ENCODE assay signal across 21 cellular contexts in genomic region chr2:47872941-47873340, GRCh38.
"Had no signal": no experiment of that assay in that cellular context is flagged by ENCODE, and none has a peak within 500 bp of the region (broad histone marks: within the 10 kb centered on the region; RNA-seq: fewer than 3 reads in every experiment).

No MANE protein-coding gene starts in this region.

- H3K27me3 ChIP-seq: breast epithelium, neutrophil, ovary, right atrium auricular region, spleen, tibial artery had no signal

- H3K36me3 Mint-ChIP-seq: natural killer cell treated with Interleukin-12 subunit alpha and Interleukin-12 subunit beta and Interleukin-15 and Interleukin-18, amount 100 ng/mL, for 72 hours had no signal

- H3K4me3 ChIP-seq: breast epithelium, lower lobe of right lung, ovary, prostate gland, right atrium auricular region, spleen, tibial artery had no signal

- DNase-seq: activated CD4-positive, alpha-beta T cell treated with anti-CD3 and anti-CD28 coated beads for 1 hour; activated CD4-positive, alpha-beta T cell treated with anti-CD3 and anti-CD28 coated beads, Interleukin-2, amount 50 U/mL, for 1 hour; activated CD8-positive, alpha-beta T cell treated with anti-CD3 and anti-CD28 coated beads, Interleukin-2, amount 10 ng/mL, durations not matched to agents 7 days and 5 days; amniotic stem cell; cerebellar nuclear complex; cortex of kidney; kidney; lower lobe of right lung; ovary; spleen; stimulated activated CD4-positive, alpha-beta T cell treated with anti-CD3 and anti-CD28 coated beads, Interleukin-4, amount 100 ng/mL, for 1 hour; stimulated activated naive CD8-positive, alpha-beta T cell treated with anti-CD3 and anti-CD28 coated beads, Interleukin-15, Interleukin-2, amounts not matched to agents 100 U/mL and 50 U/mL, for 24 hours; T-helper 1 cell; tibial artery; WERI-Rb-1 had no signal

- H3K9me3 ChIP-seq: breast epithelium, lower lobe of right lung, neutrophil, ovary, prostate gland, right atrium auricular region, spleen, tibial artery had no signal

- ATAC-seq: activated CD8-positive, alpha-beta T cell treated with anti-CD3 and anti-CD28 coated beads, Interleukin-2, amount 10 ng/mL, durations not matched to agents 7 days and 5 days; activated naive CD4-positive, alpha-beta T cell treated with anti-CD3 and anti-CD28 coated beads, Interleukin-2, amount 50 U/mL, for 72 hours; natural killer cell treated with Interleukin-12 subunit alpha and Interleukin-12 subunit beta and Interleukin-15 and Interleukin-18, amount 100 ng/mL, for 72 hours; stimulated activated naive CD8-positive, alpha-beta T cell treated with anti-CD3 and anti-CD28 coated beads, Interleukin-15, Interleukin-2, amounts not matched to agents 100 U/mL and 50 U/mL, for 24 hours had no signal

- H3K27ac ChIP-seq: breast epithelium, lower lobe of right lung, neutrophil, ovary, prostate gland, right atrium auricular region, spleen, tibial artery, WERI-Rb-1 had no signal

- H3K36me3 ChIP-seq: breast epithelium, lower lobe of right lung, ovary, prostate gland, right atrium auricular region had no signal

- H3K4me3 Mint-ChIP-seq: activated CD8-positive, alpha-beta T cell treated with anti-CD3 and anti-CD28 coated beads, Interleukin-2, amount 10 ng/mL, durations not matched to agents 7 days and 5 days; natural killer cell treated with Interleukin-12 subunit alpha and Interleukin-12 subunit beta and Interleukin-15 and Interleukin-18, amount 100 ng/mL, for 72 hours had no signal

- H3K9me3 Mint-ChIP-seq: natural killer cell treated with Interleukin-12 subunit alpha and Interleukin-12 subunit beta and Interleukin-15 and Interleukin-18, amount 100 ng/mL, for 72 hours had no signal

- H3K27me3 Mint-ChIP-seq: natural killer cell treated with Interleukin-12 subunit alpha and Interleukin-12 subunit beta and Interleukin-15 and Interleukin-18, amount 100 ng/mL, for 72 hours had no signal

- H3K4me1 ChIP-seq: breast epithelium, prostate gland had no signal

- H3K27ac Mint-ChIP-seq: activated naive CD4-positive, alpha-beta T cell treated with anti-CD3 and anti-CD28 coated beads, Interleukin-2, amount 50 U/mL, for 72 hours had no signal
